In the genomic region with DNA sequence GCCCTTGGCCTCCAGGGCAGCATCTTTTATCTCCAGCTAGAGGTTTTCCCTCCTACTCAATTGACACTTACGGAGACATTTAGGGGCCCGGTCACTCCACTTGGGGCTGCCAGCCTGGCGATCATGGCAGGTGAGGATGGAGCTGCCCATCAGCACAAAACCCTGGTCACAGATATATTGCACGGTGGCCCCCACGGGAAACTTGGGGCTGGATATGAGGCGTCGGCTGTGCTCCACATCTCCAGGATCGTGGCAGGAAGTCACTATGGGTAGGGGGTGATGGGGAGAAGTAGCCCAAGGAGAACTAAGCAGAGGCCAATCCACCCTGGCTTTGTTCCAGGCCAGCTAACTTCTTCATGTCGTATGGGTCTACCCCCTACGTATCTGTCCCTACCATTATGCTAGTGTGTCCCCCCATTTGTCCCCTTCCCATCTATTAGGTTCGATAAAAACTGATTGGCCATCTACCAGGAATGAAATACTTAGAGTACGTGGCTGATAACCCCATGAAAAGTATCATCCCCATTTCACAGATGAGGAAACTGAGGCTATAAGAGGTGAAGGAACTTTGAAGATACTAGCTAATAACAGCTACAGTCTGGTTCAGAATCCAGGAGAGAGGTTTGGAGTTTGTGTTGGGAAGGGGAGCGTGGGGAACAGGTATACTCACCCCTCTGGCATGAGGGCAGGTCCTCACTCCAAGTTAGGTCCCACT, we compare ENCODE assay signal across 2 cellular contexts.
A peak's percentile ranks its signal among the peaks of the same experiment; 100 is the strongest.
TF ChIP-seq lines count a peak whose summit lies in the region.

No MANE protein-coding gene starts in this region.

TF ChIP-seq in HepG2, 621 proteins besides CTCF, POLR2A, EP300 and RAD21:
- peak; percentile 50 for TF ChIP-seq ZNF629 (CRISPR knock-in tag; conservative IDR thresholded peaks at IDR 0.05)
- TF ChIP-seq, protein P1, sequence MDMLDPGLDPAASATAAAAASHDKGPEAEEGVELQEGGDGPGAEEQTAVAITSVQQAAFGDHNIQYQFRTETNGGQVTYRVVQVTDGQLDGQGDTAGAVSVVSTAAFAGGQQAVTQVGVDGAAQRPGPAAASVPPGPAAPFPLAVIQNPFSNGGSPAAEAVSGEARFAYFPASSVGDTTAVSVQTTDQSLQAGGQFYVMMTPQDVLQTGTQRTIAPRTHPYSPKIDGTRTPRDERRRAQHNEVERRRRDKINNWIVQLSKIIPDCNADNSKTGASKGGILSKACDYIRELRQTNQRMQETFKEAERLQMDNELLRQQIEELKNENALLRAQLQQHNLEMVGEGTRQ (IDR thresholded peaks at IDR 0.05; ENCODE audit: low read depth, low read length): no peak
- TF ChIP-seq, protein P1 (CRISPR knock-in tag; IDR thresholded peaks at IDR 0.05; ENCODE audit: borderline replicate concordance): no peak

TF ChIP-seq in H1, 55 proteins besides CTCF, POLR2A, EP300 and RAD21:
- TF ChIP-seq CEBPB (IDR thresholded peaks at IDR 0.05; ENCODE audit: low read depth, low read length) (no peak), RBBP5 (IDR thresholded peaks at IDR 0.05; ENCODE audit: borderline replicate concordance, low read depth, low read length) (no peak), CTBP2 (IDR thresholded peaks at IDR 0.05; ENCODE audit: borderline replicate concordance, insufficient read depth, insufficient read length, low read length) (no peak), RNF2 (IDR thresholded peaks at IDR 0.05; ENCODE audit: borderline replicate concordance, low read depth, low read length, missing control alignments, poor library complexity, severe bottlenecking) (no peak), MAFK (IDR thresholded peaks at IDR 0.05; ENCODE audit: low read depth, low read length) (no peak), TAF7 (optimal IDR thresholded peaks at IDR 0.05; ENCODE audit: borderline replicate concordance, low read depth, low read length) (no peak), SIX5 (IDR thresholded peaks at IDR 0.05; ENCODE audit: low read depth, low read length) (no peak), BACH1 (IDR thresholded peaks at IDR 0.05; ENCODE audit: low read length) (no peak), TAF1 (IDR thresholded peaks at IDR 0.05; ENCODE audit: low read depth, low read length) (no peak), BCL11A (IDR thresholded peaks at IDR 0.05; ENCODE audit: low read depth in 2 of 2, low read length in 2 of 2) (no peak), RFX5 (IDR thresholded peaks at IDR 0.05; ENCODE audit: borderline replicate concordance, low read depth, low read length) (no peak), EZH2 (IDR thresholded peaks at IDR 0.05; ENCODE audit: low read depth, low read length, severe bottlenecking) (no peak)
TF ChIP-seq in H1: peak in this region for 0.
